12 cellular contexts compared by ENCODE assay signal in genomic region chr14:54348923-54349615, GRCh38. TPM values are rescaled to one million over a fixed set of nuclear protein-coding genes. Genes with fewer than 3 reads are reported as not detected.
DNase-seq lines count a peak whose midpoint lies in the region; ATAC-seq, FAIRE-seq and TF ChIP-seq lines count a peak whose summit lies in the region.
"Had no signal": no experiment of that assay in that cellular context is flagged by ENCODE, and none has a peak within 500 bp of the region (broad histone marks: within the 10 kb centered on the region; RNA-seq: fewer than 3 reads in every experiment).

No MANE protein-coding gene starts in this region.

- H3K36me3 ChIP-seq in adrenal gland (replicated peaks in 1 of 2) (no peaks in the 10 kb centered on the region), heart right ventricle (no peaks in the 10 kb centered on the region), psoas muscle (ENCODE audit: insufficient read depth in 1 of 2, low read depth in 1 of 2) (no peaks in the 10 kb centered on the region), SJCRH30 (no peaks in the 10 kb centered on the region)

- H3K4me1 ChIP-seq in adrenal gland (replicated peaks in 1 of 2) (no peaks in the 10 kb centered on the region), heart right ventricle (peaks cover 0 to 18% (median 12%) of the 10 kb centered on the region in 9 donors), psoas muscle (peaks cover 3% of the 10 kb centered on the region), SJCRH30 (peaks cover 4% of the 10 kb centered on the region; the same call in 1 of the 2 replicates)
- H3K4me1 ChIP-seq: foreskin keratinocyte had no signal

- H3K27ac ChIP-seq in adrenal gland, result peak overlapping the region in 2 of 5 donors; percentile 6 to 41
- H3K27ac ChIP-seq in heart right ventricle, result peak overlapping the region; percentile 28 to 83 (median 70)
- peak overlapping the region; percentile 1 for H3K27ac ChIP-seq in psoas muscle
- no peak overlapping the region for H3K27ac ChIP-seq in SJCRH30
- H3K27ac ChIP-seq: foreskin keratinocyte had no signal

- TF ChIP-seq POLR2A in adrenal gland (IDR thresholded peaks at IDR 0.05), result no peak

- ATAC-seq in heart right ventricle (peak; percentile 66 to 81 (median 76)), psoas muscle (peak in 2 of 4 donors; percentile 19 to 52), HG02571 (IDR thresholded peaks at IDR 0.05; ENCODE audit: unreplicated experiment) (no peak)
- ATAC-seq: foreskin keratinocyte had no signal

- 36 to 45% (median 40%) methylated on average over 24 of the region's 24 CpGs for WGBS in adrenal gland, 4 donors
- WGBS in heart right ventricle, 2 donors, result 51 to 54% methylated on average over 24 of the region's 24 CpGs
- 26 to 44% (median 26%) methylated on average over 24 of the region's 24 CpGs for WGBS in psoas muscle, 3 donors

- no peaks in the 10 kb centered on the region for H3K9me3 ChIP-seq in adrenal gland (replicated peaks in 1 of 3)
- peaks cover 0 to 18% (median 0%) of the 10 kb centered on the region in 11 donors for H3K9me3 ChIP-seq in heart right ventricle
- no peaks in the 10 kb centered on the region for H3K9me3 ChIP-seq in psoas muscle
- H3K9me3 ChIP-seq in SJCRH30 (replicated peaks), result no peaks in the 10 kb centered on the region

- no peak for TF ChIP-seq CTCF in adrenal gland (IDR thresholded peaks at IDR 0.05)
- TF ChIP-seq CTCF in heart right ventricle (IDR thresholded peaks at IDR 0.05), result no peak
- TF ChIP-seq CTCF in psoas muscle (IDR thresholded peaks at IDR 0.05), result no peak
- TF ChIP-seq CTCF in GM13977 (IDR thresholded peaks at IDR 0.05; ENCODE audit: extremely low read depth, insufficient read depth, missing control alignments), result no peak

- intact Hi-C loops in adrenal gland (cut with DNase I) (loop anchor here in 1 of 2 donors (5.0 kb wide), 1 partner anchor 812 kb away; no protein-coding TSS in a partner anchor), heart right ventricle (cut with DNase I) (loop anchor here (2.0 to 10.0 kb wide), 9 partner anchors 164 to 1054 kb away; partner anchors contain the start of gene BMP4 (in 1 of the 10)), psoas muscle (cut with DNase I) (loop anchor here in 1 of 2 donors (5.0 to 10.0 kb wide), 2 partner anchors 812 to 1054 kb away; no protein-coding TSS in a partner anchor)

- H3K27me3 ChIP-seq in adrenal gland (no peaks in the 10 kb centered on the region), heart right ventricle (peaks cover 0 to 1% (median 0%) of the 10 kb centered on the region in 7 donors), psoas muscle (ENCODE audit: insufficient read depth in 3 of 3, low read length in 2 of 3) (peaks cover 0 to 29% (median 0%) of the 10 kb centered on the region in 3 donors), SJCRH30 (no peaks in the 10 kb centered on the region)

- DNase-seq in Daoy (ENCODE audit: low read depth) (peak; percentile 54), adrenal gland (peak in 4 of 7 donors; percentile 20 to 56 (median 22)), heart right ventricle (peak; percentile 26 to 39), psoas muscle (peak in 1 of 2 donors; percentile 34), SJCRH30 (no peak), frontal cortex (ENCODE audit: low spot score in 2 of 2) (no peak), GM13977 (ENCODE audit: low spot score) (no peak)
- DNase-seq: activated CD8-positive, alpha-beta memory T cell treated with anti-CD3 and anti-CD28 coated beads, Interleukin-2, amount 50 U/mL, for 48 hours; foreskin keratinocyte; left colon; OCI-M1 had no signal

- no peak for FAIRE-seq in frontal cortex (lab: Jason Lieb, UNC)

- H3K4me3 ChIP-seq in adrenal gland (no peak overlapping the region), heart right ventricle (peak overlapping the region in 7 of 10 donors; percentile 2 to 27 (median 18)), psoas muscle (peak overlapping the region; percentile 36), SJCRH30 (no peak overlapping the region)

- in situ Hi-C loops in GM13977 (cut with MboI; ENCODE audit: low pct_unique_long_range_greater_than_20kb, low sequenced_read_pairs, unreplicated experiment), result loop anchor here (25.0 kb wide), 1 partner anchor 812 kb away; no protein-coding TSS in a partner anchor

RNA-seq across cellular contexts. Expression of gene CDKN3, which starts 47.7 kb away (rescaled TPM):
- 130 and 190 TPM in 2 replicates for total RNA-seq in Daoy (2014; rRNA removed; shearing (Covaris generic))
- total RNA-seq in adrenal gland, result 1 to 10 TPM in 4 of 8 donors, under 1 TPM in 3, not detected in 1; 0.46 to 3.5 (median 1.7) TPM
- polyA plus RNA-seq in adrenal gland, result 1 to 10 TPM; 1.3 to 6.6 (median 2.4) TPM
- total RNA-seq in heart right ventricle, result 10 to 100 TPM in 1 of 10 donors, 1 to 10 TPM in 9; 1.8 to 14.7 (median 4.2) TPM
- 1 to 10 TPM; 3.1 to 5.2 TPM for polyA plus RNA-seq in heart right ventricle
- 1 to 10 TPM; 1.4 to 5.2 (median 3.2) TPM for total RNA-seq in psoas muscle
- 1 to 10 TPM; 1.4 to 6.0 (median 1.9) TPM for polyA plus RNA-seq in psoas muscle
- total RNA-seq in SJCRH30 (2014; rRNA removed; shearing (Covaris generic)), result 33.4 and 47.3 TPM in 2 replicates
- total RNA-seq in frontal cortex, result 5.3 TPM

Comparison
In these comparisons a context has a peak if more than half of its experiments do, and no peak if none do; other contexts are left out.
1. DNase-seq: peak in Daoy (single experiment), adrenal gland (4 of 7) and heart right ventricle (2 of 2); none in SJCRH30 (0 of 2), frontal cortex (0 of 2) and GM13977 (single experiment).
2. H3K4me3 ChIP-seq: peak in heart right ventricle (7 of 10) and psoas muscle (single experiment); none in adrenal gland (0 of 4) and SJCRH30 (single experiment).